23 cellular contexts compared by ENCODE assay signal in genomic region chr1:102851616-102852015, GRCh38.
DNase-seq lines count a peak whose midpoint lies in the region; ATAC-seq and TF ChIP-seq lines count a peak whose summit lies in the region.
"Had no signal": no experiment of that assay in that cellular context is flagged by ENCODE, and none has a peak within 500 bp of the region (broad histone marks: within the 10 kb centered on the region; RNA-seq: fewer than 3 reads in every experiment).

No MANE protein-coding gene starts in this region.

- H3K9me3 Mint-ChIP-seq in HFFc6 (peaks cover 15% of the 10 kb centered on the region), H9 (peaks cover 27 to 29% of the 10 kb centered on the region in 2 experiments)

- H2BK120ac ChIP-seq in H9 (ENCODE audit: low read depth, low read length, poor library complexity, severe bottlenecking): no peak overlapping the region

- no peak overlapping the region for H4K5ac ChIP-seq in H9 (ENCODE audit: insufficient read length, low read depth, low read length)

- H3K27me3 Mint-ChIP-seq in HFFc6 (ENCODE audit: insufficient read depth) (no peaks in the 10 kb centered on the region), H9 (ENCODE audit: low read depth) (no peaks in the 10 kb centered on the region)
- H3K27me3 Mint-ChIP-seq: CD8-positive, alpha-beta memory T cell; IgD-negative memory B cell had no signal

- H2AFZ ChIP-seq in H9 (ENCODE audit: low read length): no peak overlapping the region

- no peak overlapping the region for H2BK12ac ChIP-seq in H9 (ENCODE audit: insufficient read length, low read depth, low read length)

- POLR2A ChIA-PET in AG04449 (lab: Yijun Ruan, JAX): interaction anchor here (0.6 to 0.9 kb wide), 4 partner anchors 14 to 945 kb away, joined by 3 to 4 read pairs (median 3); no protein-coding TSS in a partner anchor

- TF ChIP-seq CTCF in AG04449 (IDR thresholded peaks at IDR 0.05; ENCODE audit: insufficient read depth, low read length, missing control alignments): no peak
- no peak for TF ChIP-seq CTCF in HFFc6 (IDR thresholded peaks at IDR 0.05)
- TF ChIP-seq CTCF in H9 (conservative IDR thresholded peaks at IDR 0.05): no peak

- CTCF ChIA-PET in AG04449 (lab: Yijun Ruan, JAX): interaction anchor here (1.0 to 2.1 kb wide), 3 partner anchors 27 to 1331 kb away, joined by 3 to 8 read pairs (median 4); no protein-coding TSS in a partner anchor

- H3K23me2 ChIP-seq in H9 (ENCODE audit: insufficient read length, low read depth, low read length, poor library complexity, severe bottlenecking): no peaks in the 10 kb centered on the region

- no peak overlapping the region for H3K9ac ChIP-seq in H9 (ENCODE audit: extremely low read depth, insufficient read length, low read length)

- no peak overlapping the region for H3T11ph ChIP-seq in H9 (ENCODE audit: low read length)

- no peak overlapping the region for H3K4me3 ChIP-seq in AG04449 (ENCODE audit: low read depth, low read length)
- H3K4me3 ChIP-seq: SJSA1 had no signal

- no peaks in the 10 kb centered on the region for H3K79me2 ChIP-seq in H9 (ENCODE audit: insufficient read depth, low read length)

- peaks cover 37% of the 10 kb centered on the region for H3K4me1 Mint-ChIP-seq in HFFc6 (ENCODE audit: low read depth)
- H3K4me1 Mint-ChIP-seq in H9: 0 out of 4 replicates have a peak, but pooled peaks cover 0 to 2% of the 10 kb centered on the region in 2 experiments
- H3K4me1 Mint-ChIP-seq: CD8-positive, alpha-beta memory T cell; IgD-negative memory B cell had no signal

- no peak overlapping the region for H3K23ac ChIP-seq in H9 (ENCODE audit: insufficient read length, low read depth, low read length)

- H3K9me3 ChIP-seq in H9 (ENCODE audit: control insufficient read depth, low read depth, low read length): no peaks in the 10 kb centered on the region
- H3K9me3 ChIP-seq: SJSA1 had no signal

- H3K4me2 ChIP-seq in H9 (ENCODE audit: insufficient read depth, insufficient read length, low read length): no peak overlapping the region

- H3K27ac Mint-ChIP-seq in HFFc6 (peak overlapping the region; percentile 67), H9 (no peak overlapping the region)
- H3K27ac Mint-ChIP-seq: CD8-positive, alpha-beta memory T cell; IgD-negative memory B cell had no signal

- WGBS in H9 (ENCODE audit: extremely low coverage, insufficient read length, low lambda C conversion rate): no CpG with 5 or more reads among the region's 3 CpGs

- no peaks in the 10 kb centered on the region for H4K20me1 ChIP-seq in H9 (ENCODE audit: control insufficient read depth, insufficient read depth, insufficient read length)

- H3K27ac ChIP-seq in H9 (ENCODE audit: insufficient read length, low read depth, low read length): no peak overlapping the region
- H3K27ac ChIP-seq in caudate nucleus (ENCODE audit: low read depth, low read length): no peak overlapping the region
- H3K27ac ChIP-seq: 22Rv1, C4-2B, SJSA1 had no signal

- H2BK15ac ChIP-seq in H9 (ENCODE audit: low read depth, low read length): no peak overlapping the region

- H2AK5ac ChIP-seq in H9 (ENCODE audit: insufficient read length, low read length): no peak overlapping the region

- no peak overlapping the region for H4K91ac ChIP-seq in H9 (ENCODE audit: insufficient read length, low read depth, low read length)

- H2BK20ac ChIP-seq in H9 (ENCODE audit: low read depth, low read length, poor library complexity, severe bottlenecking): no peak overlapping the region

- H3K18ac ChIP-seq in H9 (ENCODE audit: insufficient read length, low read depth, low read length): no peak overlapping the region

- H3K14ac ChIP-seq in H9 (ENCODE audit: insufficient read depth, low read length): no peak overlapping the region

- H3K4ac ChIP-seq in H9 (ENCODE audit: low read depth, low read length): no peak overlapping the region

- no peaks in the 10 kb centered on the region for H3K79me1 ChIP-seq in H9 (ENCODE audit: insufficient read depth, low read depth, low read length, poor library complexity, severe bottlenecking)

- H4K8ac ChIP-seq in H9 (replicated peaks; ENCODE audit: insufficient read length, low read depth, low read length): no peak overlapping the region

- no peak for ATAC-seq in HG03439 (IDR thresholded peaks at IDR 0.05; ENCODE audit: unreplicated experiment)

- peak; percentile 37 for DNase-seq in AG04449 (ENCODE audit: low read depth, low spot score)
- DNase-seq in HFFc6: no peak
- peak; percentile 5 for DNase-seq in amniotic epithelial cell (ENCODE audit: low read depth)
- DNase-seq in fibroblast of gingiva (ENCODE audit: low read depth): peak; percentile 28
- no peak for DNase-seq in H9
- DNase-seq in caudate nucleus (lab: John Stamatoyannopoulos, UW): no peak
- DNase-seq in activated gamma-delta T cell treated with Interleukin-2 at 50 U/mL for 16 hours: no peak
- DNase-seq: ACHN; AML-193; Calu3; CD8-positive, alpha-beta memory T cell; DMS153; GDM1; NCI-H1417 treated with DMSO at 0.1 percent for 48 hours; NCI-H187; NCI-H446; NCI-H526; OCI-M1 had no signal

- no peak overlapping the region for H2BK5ac ChIP-seq in H9 (ENCODE audit: insufficient read length, low read length)

- H3K27me3 ChIP-seq in H9 (ENCODE audit: insufficient read depth, low read length): no peaks in the 10 kb centered on the region
- H3K27me3 ChIP-seq: SJSA1 had no signal

- H3K4me3 Mint-ChIP-seq in HFFc6 (no peak overlapping the region), H9 (no peak overlapping the region)
- H3K4me3 Mint-ChIP-seq: CD8-positive, alpha-beta memory T cell; IgD-negative memory B cell had no signal

- H3K36me3 Mint-ChIP-seq in HFFc6 (ENCODE audit: low read depth): peaks cover 38% of the 10 kb centered on the region
- peaks cover 13 to 22% (median 20%) of the 10 kb centered on the region in 3 experiments for H3K36me3 Mint-ChIP-seq in H9 (ENCODE audit: insufficient read depth in 1 of 3, low read depth in 3 of 3)
- H3K36me3 Mint-ChIP-seq: CD8-positive, alpha-beta memory T cell; IgD-negative memory B cell had no signal

- no peaks in the 10 kb centered on the region for H3K4me1 ChIP-seq in H9 (ENCODE audit: insufficient read depth, low read length)
- H3K4me1 ChIP-seq: SJSA1 had no signal

- H3K56ac ChIP-seq in H9 (ENCODE audit: insufficient read length, low read depth, low read length): no peak overlapping the region

Comparison
In these comparisons a context has a peak if more than half of its experiments do, and no peak if none do; other contexts are left out.
1. DNase-seq: peak in AG04449 (single experiment), amniotic epithelial cell (single experiment) and fibroblast of gingiva (single experiment); none in HFFc6 (single experiment), H9 (single experiment), caudate nucleus (0 of 61) and activated gamma-delta T cell treated with Interleukin-2 at 50 U/mL for 16 hours (single experiment).